Comparison of ENCODE assay signal across 1 cellular context in the genomic region with DNA sequence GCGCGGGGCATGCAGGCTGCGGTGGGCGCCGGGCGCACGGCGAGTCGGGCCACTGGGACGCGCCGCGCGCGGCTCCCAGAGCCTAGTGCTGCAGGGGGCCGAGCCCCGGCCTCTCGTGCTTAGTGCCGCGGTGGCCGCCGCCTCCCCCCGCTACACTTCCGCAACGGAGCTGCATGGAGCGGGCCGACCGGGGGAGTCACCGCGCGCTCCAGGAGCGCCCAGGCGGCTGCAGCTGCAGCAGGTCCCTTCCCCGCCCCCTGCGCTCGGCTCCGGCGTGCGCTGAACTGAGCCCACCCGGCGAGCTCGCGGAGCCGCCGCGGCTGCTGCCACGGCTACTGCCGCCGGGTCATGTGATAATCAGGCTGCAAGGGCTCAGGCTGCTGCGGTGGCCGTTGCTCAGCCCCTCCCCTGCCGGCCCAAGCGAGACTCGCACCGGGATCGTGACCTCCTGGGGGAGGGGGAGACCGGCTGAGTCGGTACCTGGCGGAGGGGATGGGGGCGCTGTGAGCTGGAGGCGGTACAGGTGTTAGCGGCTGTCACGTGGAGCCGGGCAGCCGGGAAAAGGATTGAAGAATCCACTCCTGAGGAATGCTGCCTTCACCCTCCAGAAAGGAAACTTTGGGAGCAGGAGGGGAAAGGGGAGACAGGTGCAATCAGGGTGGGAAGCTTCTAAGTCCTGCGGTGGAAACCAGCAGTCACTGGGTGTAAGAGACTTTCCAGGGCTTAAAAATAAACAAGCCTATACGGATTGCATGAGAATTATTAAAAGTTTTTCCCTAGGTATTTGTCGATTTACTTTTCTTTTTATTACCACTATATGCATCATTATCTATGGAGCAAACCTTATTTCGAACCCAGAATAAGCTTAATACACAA.
TF ChIP-seq lines count a peak whose summit lies in the region.

A gene with protein sequence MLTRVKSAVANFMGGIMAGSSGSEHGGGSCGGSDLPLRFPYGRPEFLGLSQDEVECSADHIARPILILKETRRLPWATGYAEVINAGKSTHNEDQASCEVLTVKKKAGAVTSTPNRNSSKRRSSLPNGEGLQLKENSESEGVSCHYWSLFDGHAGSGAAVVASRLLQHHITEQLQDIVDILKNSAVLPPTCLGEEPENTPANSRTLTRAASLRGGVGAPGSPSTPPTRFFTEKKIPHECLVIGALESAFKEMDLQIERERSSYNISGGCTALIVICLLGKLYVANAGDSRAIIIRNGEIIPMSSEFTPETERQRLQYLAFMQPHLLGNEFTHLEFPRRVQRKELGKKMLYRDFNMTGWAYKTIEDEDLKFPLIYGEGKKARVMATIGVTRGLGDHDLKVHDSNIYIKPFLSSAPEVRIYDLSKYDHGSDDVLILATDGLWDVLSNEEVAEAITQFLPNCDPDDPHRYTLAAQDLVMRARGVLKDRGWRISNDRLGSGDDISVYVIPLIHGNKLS (minus strand): TSS at position 352 of the 876 bp plus-strand sequence. CDS start 414 bp downstream, outside the sequence.

TF ChIP-seq in K562, 482 proteins besides CTCF, POLR2A, EP300 and RAD21 (continued from another document):
- TF ChIP-seq, protein P1, sequence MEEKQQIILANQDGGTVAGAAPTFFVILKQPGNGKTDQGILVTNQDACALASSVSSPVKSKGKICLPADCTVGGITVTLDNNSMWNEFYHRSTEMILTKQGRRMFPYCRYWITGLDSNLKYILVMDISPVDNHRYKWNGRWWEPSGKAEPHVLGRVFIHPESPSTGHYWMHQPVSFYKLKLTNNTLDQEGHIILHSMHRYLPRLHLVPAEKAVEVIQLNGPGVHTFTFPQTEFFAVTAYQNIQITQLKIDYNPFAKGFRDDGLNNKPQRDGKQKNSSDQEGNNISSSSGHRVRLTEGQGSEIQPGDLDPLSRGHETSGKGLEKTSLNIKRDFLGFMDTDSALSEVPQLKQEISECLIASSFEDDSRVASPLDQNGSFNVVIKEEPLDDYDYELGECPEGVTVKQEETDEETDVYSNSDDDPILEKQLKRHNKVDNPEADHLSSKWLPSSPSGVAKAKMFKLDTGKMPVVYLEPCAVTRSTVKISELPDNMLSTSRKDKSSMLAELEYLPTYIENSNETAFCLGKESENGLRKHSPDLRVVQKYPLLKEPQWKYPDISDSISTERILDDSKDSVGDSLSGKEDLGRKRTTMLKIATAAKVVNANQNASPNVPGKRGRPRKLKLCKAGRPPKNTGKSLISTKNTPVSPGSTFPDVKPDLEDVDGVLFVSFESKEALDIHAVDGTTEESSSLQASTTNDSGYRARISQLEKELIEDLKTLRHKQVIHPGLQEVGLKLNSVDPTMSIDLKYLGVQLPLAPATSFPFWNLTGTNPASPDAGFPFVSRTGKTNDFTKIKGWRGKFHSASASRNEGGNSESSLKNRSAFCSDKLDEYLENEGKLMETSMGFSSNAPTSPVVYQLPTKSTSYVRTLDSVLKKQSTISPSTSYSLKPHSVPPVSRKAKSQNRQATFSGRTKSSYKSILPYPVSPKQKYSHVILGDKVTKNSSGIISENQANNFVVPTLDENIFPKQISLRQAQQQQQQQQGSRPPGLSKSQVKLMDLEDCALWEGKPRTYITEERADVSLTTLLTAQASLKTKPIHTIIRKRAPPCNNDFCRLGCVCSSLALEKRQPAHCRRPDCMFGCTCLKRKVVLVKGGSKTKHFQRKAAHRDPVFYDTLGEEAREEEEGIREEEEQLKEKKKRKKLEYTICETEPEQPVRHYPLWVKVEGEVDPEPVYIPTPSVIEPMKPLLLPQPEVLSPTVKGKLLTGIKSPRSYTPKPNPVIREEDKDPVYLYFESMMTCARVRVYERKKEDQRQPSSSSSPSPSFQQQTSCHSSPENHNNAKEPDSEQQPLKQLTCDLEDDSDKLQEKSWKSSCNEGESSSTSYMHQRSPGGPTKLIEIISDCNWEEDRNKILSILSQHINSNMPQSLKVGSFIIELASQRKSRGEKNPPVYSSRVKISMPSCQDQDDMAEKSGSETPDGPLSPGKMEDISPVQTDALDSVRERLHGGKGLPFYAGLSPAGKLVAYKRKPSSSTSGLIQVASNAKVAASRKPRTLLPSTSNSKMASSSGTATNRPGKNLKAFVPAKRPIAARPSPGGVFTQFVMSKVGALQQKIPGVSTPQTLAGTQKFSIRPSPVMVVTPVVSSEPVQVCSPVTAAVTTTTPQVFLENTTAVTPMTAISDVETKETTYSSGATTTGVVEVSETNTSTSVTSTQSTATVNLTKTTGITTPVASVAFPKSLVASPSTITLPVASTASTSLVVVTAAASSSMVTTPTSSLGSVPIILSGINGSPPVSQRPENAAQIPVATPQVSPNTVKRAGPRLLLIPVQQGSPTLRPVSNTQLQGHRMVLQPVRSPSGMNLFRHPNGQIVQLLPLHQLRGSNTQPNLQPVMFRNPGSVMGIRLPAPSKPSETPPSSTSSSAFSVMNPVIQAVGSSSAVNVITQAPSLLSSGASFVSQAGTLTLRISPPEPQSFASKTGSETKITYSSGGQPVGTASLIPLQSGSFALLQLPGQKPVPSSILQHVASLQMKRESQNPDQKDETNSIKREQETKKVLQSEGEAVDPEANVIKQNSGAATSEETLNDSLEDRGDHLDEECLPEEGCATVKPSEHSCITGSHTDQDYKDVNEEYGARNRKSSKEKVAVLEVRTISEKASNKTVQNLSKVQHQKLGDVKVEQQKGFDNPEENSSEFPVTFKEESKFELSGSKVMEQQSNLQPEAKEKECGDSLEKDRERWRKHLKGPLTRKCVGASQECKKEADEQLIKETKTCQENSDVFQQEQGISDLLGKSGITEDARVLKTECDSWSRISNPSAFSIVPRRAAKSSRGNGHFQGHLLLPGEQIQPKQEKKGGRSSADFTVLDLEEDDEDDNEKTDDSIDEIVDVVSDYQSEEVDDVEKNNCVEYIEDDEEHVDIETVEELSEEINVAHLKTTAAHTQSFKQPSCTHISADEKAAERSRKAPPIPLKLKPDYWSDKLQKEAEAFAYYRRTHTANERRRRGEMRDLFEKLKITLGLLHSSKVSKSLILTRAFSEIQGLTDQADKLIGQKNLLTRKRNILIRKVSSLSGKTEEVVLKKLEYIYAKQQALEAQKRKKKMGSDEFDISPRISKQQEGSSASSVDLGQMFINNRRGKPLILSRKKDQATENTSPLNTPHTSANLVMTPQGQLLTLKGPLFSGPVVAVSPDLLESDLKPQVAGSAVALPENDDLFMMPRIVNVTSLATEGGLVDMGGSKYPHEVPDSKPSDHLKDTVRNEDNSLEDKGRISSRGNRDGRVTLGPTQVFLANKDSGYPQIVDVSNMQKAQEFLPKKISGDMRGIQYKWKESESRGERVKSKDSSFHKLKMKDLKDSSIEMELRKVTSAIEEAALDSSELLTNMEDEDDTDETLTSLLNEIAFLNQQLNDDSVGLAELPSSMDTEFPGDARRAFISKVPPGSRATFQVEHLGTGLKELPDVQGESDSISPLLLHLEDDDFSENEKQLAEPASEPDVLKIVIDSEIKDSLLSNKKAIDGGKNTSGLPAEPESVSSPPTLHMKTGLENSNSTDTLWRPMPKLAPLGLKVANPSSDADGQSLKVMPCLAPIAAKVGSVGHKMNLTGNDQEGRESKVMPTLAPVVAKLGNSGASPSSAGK (IDR thresholded peaks at IDR 0.05), result peak; percentile 76
- TF ChIP-seq KLF16 (IDR thresholded peaks at IDR 0.05) (0 out of 2 replicates have a peak, but pooled peaks have one; percentile 5), ZBTB8A (IDR thresholded peaks at IDR 0.05; ENCODE audit: partially characterized antibody) (no peak), FOXA3 (CRISPR knock-in tag; conservative IDR thresholded peaks at IDR 0.05 in 1 of 2, IDR thresholded peaks at IDR 0.05 in 1 of 2) (no peak), BCOR (IDR thresholded peaks at IDR 0.05) (peak; percentile 53; the same call in 1 of the 2 replicates), SP2 (IDR thresholded peaks at IDR 0.05; ENCODE audit: extremely low read depth, low read depth, low read length, poor library complexity, severe bottlenecking) (no peak), MCM7 (IDR thresholded peaks at IDR 0.05) (no peak), ILK (tag; IDR thresholded peaks at IDR 0.05; ENCODE audit: borderline replicate concordance, low read depth) (no peak), ZFX (CRISPR knock-in tag; IDR thresholded peaks at IDR 0.05) (peak; percentile 62)
- TF ChIP-seq, protein P2, sequence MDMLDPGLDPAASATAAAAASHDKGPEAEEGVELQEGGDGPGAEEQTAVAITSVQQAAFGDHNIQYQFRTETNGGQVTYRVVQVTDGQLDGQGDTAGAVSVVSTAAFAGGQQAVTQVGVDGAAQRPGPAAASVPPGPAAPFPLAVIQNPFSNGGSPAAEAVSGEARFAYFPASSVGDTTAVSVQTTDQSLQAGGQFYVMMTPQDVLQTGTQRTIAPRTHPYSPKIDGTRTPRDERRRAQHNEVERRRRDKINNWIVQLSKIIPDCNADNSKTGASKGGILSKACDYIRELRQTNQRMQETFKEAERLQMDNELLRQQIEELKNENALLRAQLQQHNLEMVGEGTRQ (CRISPR knock-in tag; IDR thresholded peaks at IDR 0.05), result peak; percentile 89
- TF ChIP-seq, protein P3, sequence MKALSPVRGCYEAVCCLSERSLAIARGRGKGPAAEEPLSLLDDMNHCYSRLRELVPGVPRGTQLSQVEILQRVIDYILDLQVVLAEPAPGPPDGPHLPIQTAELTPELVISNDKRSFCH (CRISPR knock-in tag; IDR thresholded peaks at IDR 0.05), result no peak
- TF ChIP-seq, protein P3 (tag; IDR thresholded peaks at IDR 0.05), result peak; percentile 45; the same call in 1 of the 2 replicates
